Comparison of ENCODE assay signal across 13 cellular contexts in genomic region chr15:43067717-43068461, GRCh38. TPM values are rescaled to one million over a fixed set of nuclear protein-coding genes. Genes with fewer than 3 reads are reported as not detected.
DNase-seq lines count a peak whose midpoint lies in the region; ATAC-seq and TF ChIP-seq lines count a peak whose summit lies in the region.
"Had no signal": no experiment of that assay in that cellular context is flagged by ENCODE, and none has a peak within 500 bp of the region (broad histone marks: within the 10 kb centered on the region; RNA-seq: fewer than 3 reads in every experiment).

No MANE protein-coding gene starts in this region.

- H3K27me3 Mint-ChIP-seq in activated CD8-positive, alpha-beta T cell treated with anti-CD3 and anti-CD28 coated beads, Interleukin-2, amount 10 ng/mL, durations not matched to agents 7 days and 5 days (ENCODE audit: low read depth): no peaks in the 10 kb centered on the region
- H3K27me3 Mint-ChIP-seq: stimulated activated memory B cell treated with anti-CD40 and anti-IgM and Interleukin-4, amounts not matched to agents 10 μg/mL and 1 μg/mL and 100 μg/mL, for 72 hours had no signal

- CTCF ChIA-PET in activated CD8-positive, alpha-beta T cell treated with anti-CD3 and anti-CD28 coated beads, Interleukin-2, amount 10 ng/mL, durations not matched to agents 7 days and 5 days (lab: Charles Lee): interaction anchor here (0.7 to 2.1 kb wide), 4 partner anchors 8 to 795 kb away, joined by 3 to 8 read pairs (median 4); partner anchors contain the start of genes GANC and TMEM87A

- peaks cover 63% of the 10 kb centered on the region for H3K36me3 Mint-ChIP-seq in activated CD8-positive, alpha-beta T cell treated with anti-CD3 and anti-CD28 coated beads, Interleukin-2, amount 10 ng/mL, durations not matched to agents 7 days and 5 days (ENCODE audit: low read depth)

- H3K4me1 Mint-ChIP-seq in activated CD8-positive, alpha-beta T cell treated with anti-CD3 and anti-CD28 coated beads, Interleukin-2, amount 10 ng/mL, durations not matched to agents 7 days and 5 days (ENCODE audit: low read depth): peaks cover 5% of the 10 kb centered on the region
- H3K4me1 Mint-ChIP-seq: stimulated activated memory B cell treated with anti-CD40 and anti-IgM and Interleukin-4, amounts not matched to agents 10 μg/mL and 1 μg/mL and 100 μg/mL, for 72 hours had no signal

- POLR2A ChIA-PET in activated CD8-positive, alpha-beta T cell treated with anti-CD3 and anti-CD28 coated beads, Interleukin-2, amount 10 ng/mL, durations not matched to agents 7 days and 5 days (lab: Charles Lee): no interaction called here

- in situ Hi-C loops in GM13977 (cut with MboI; ENCODE audit: low pct_unique_long_range_greater_than_20kb, low sequenced_read_pairs, unreplicated experiment): no loop called here

- peak; percentile 12 for DNase-seq in D341Med (ENCODE audit: low spot score)
- DNase-seq in GM13977 (ENCODE audit: low spot score): peak; percentile 31
- peak; percentile 27 for DNase-seq in activated CD8-positive, alpha-beta T cell treated with anti-CD3 and anti-CD28 coated beads, Interleukin-2, amount 10 ng/mL, durations not matched to agents 7 days and 5 days
- DNase-seq in hepatic stellate cell (ENCODE audit: low spot score): peak; percentile 7
- DNase-seq in DMS114 treated with DMSO at 0.1 percent for 48 hours (lab: John Stamatoyannopoulos, UW; ENCODE audit: unreplicated experiment): no peak
- no peak for DNase-seq in kidney glomerular epithelial cell (lab: John Stamatoyannopoulos, UW)
- DNase-seq: DMS79 treated with DMSO at 0.1 percent for 48 hours, GOT3, MV-4-11, NCI-H748 treated with DMSO at 0.1 percent for 48 hours had no signal

- H3K27ac Mint-ChIP-seq in activated CD8-positive, alpha-beta T cell treated with anti-CD3 and anti-CD28 coated beads, Interleukin-2, amount 10 ng/mL, durations not matched to agents 7 days and 5 days: no peak overlapping the region
- H3K27ac Mint-ChIP-seq: stimulated activated memory B cell treated with anti-CD40 and anti-IgM and Interleukin-4, amounts not matched to agents 10 μg/mL and 1 μg/mL and 100 μg/mL, for 72 hours had no signal

- no peak overlapping the region for H3K4me3 Mint-ChIP-seq in activated CD8-positive, alpha-beta T cell treated with anti-CD3 and anti-CD28 coated beads, Interleukin-2, amount 10 ng/mL, durations not matched to agents 7 days and 5 days
- H3K4me3 Mint-ChIP-seq: stimulated activated memory B cell treated with anti-CD40 and anti-IgM and Interleukin-4, amounts not matched to agents 10 μg/mL and 1 μg/mL and 100 μg/mL, for 72 hours had no signal

- no peak for TF ChIP-seq CTCF in GM13977 (IDR thresholded peaks at IDR 0.05; ENCODE audit: extremely low read depth, insufficient read depth, missing control alignments)

- peak; percentile 58 for ATAC-seq in activated CD8-positive, alpha-beta T cell treated with anti-CD3 and anti-CD28 coated beads, Interleukin-2, amount 10 ng/mL, durations not matched to agents 7 days and 5 days
- ATAC-seq in HG03196 (IDR thresholded peaks at IDR 0.05; ENCODE audit: unreplicated experiment) (no peak), GM19023 (IDR thresholded peaks at IDR 0.05; ENCODE audit: unreplicated experiment) (no peak)
- ATAC-seq: stimulated activated memory B cell treated with anti-CD40 and anti-IgM and Interleukin-4, amounts not matched to agents 10 μg/mL and 1 μg/mL and 100 μg/mL, for 72 hours had no signal

- H3K9me3 Mint-ChIP-seq in activated CD8-positive, alpha-beta T cell treated with anti-CD3 and anti-CD28 coated beads, Interleukin-2, amount 10 ng/mL, durations not matched to agents 7 days and 5 days (ENCODE audit: insufficient read depth): no peaks in the 10 kb centered on the region
- H3K9me3 Mint-ChIP-seq: stimulated activated memory B cell treated with anti-CD40 and anti-IgM and Interleukin-4, amounts not matched to agents 10 μg/mL and 1 μg/mL and 100 μg/mL, for 72 hours had no signal

RNA-seq across cellular contexts. Expression of gene UBR1, which starts 37.9 kb away (rescaled TPM):
- 10 to 100 TPM; 35.4 to 39.5 TPM for total RNA-seq in activated CD8-positive, alpha-beta T cell treated with anti-CD3 and anti-CD28 coated beads, Interleukin-2, amount 10 ng/mL, durations not matched to agents 7 days and 5 days

Comparison
In these comparisons a context has a peak if more than half of its experiments do, and no peak if none do; other contexts are left out.
1. DNase-seq: peak in D341Med (single experiment), GM13977 (single experiment), activated CD8-positive, alpha-beta T cell treated with anti-CD3 and anti-CD28 coated beads, Interleukin-2, amount 10 ng/mL, durations not matched to agents 7 days and 5 days (single experiment) and hepatic stellate cell (single experiment); none in DMS114 treated with DMSO at 0.1 percent for 48 hours (single experiment) and kidney glomerular epithelial cell (single experiment).